ENCODE assay signal across 8 cellular contexts in the genomic region with DNA sequence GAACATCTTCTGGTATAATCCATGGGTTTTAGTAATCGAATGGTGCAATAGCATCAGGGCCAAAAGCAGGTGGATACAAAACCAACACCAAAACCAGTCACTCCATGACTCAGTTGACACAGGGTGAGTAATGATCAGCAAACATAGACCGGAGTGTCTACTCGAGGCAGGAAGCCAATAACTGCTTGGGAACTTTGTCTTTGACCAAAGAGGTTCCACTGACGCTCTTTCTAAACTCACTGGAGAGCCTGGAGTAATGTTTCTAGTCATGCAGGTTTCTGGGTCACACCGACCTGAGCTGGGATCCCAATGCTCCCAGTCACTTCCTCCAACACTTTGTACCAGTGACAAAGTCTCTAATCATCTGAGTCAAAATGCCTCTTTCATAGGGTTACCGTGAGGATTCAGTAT. TPM values are rescaled to one million over a fixed set of nuclear protein-coding genes. Genes with fewer than 3 reads are reported as not detected.
DNase-seq lines count a peak whose midpoint lies in the region; ATAC-seq and TF ChIP-seq lines count a peak whose summit lies in the region.

No MANE protein-coding gene starts in this region.

- peak; percentile 19 for DNase-seq in activated naive CD4-positive, alpha-beta T cell treated with anti-CD3 and anti-CD28 coated beads for 36 hours
- DNase-seq in activated naive CD4-positive, alpha-beta T cell (lab: John Stamatoyannopoulos, UW), result no peak
- DNase-seq in activated T-helper 1 cell treated with anti-CD3 and anti-CD28 coated beads, Interleukin-12 subunit alpha, Interleukin-12 subunit beta, Interleukin-2, Interleukin-4 antibody, amounts not matched to agents 30 ng/mL and 10 ng/mL and 1 ng/mL, durations not matched to agents 14 hours and 24 hours and 36 hours (ENCODE audit: low spot score), result no peak
- peak; percentile 43 for DNase-seq in stimulated activated CD4-positive, alpha-beta T cell treated with anti-CD3 and anti-CD28 coated beads, Interleukin-4, amount 100 ng/mL, for 24 hours
- DNase-seq in gastrocnemius medialis (no peak), NCI-H1417 treated with DMSO at 0.1 percent for 48 hours (lab: John Stamatoyannopoulos, UW) (no peak), SKM-1 treated with dmso at 0.1 percent for 144 hours (lab: John Stamatoyannopoulos, UW; ENCODE audit: unreplicated experiment) (no peak)

- H3K9me3 ChIP-seq in gastrocnemius medialis, result no peaks in the 10 kb centered on the region

- in situ Hi-C loops in gastrocnemius medialis (cut with MboI; ENCODE audit: low sequenced_read_pairs in 4 of 4), result no loop called here

- intact Hi-C loops in activated naive CD4-positive, alpha-beta T cell treated with anti-CD3 and anti-CD28 coated beads for 36 hours (cut with micrococcal nuclease), result no loop called here
- intact Hi-C loops in activated T-helper 1 cell treated with anti-CD3 and anti-CD28 coated beads, Interleukin-12 subunit alpha, Interleukin-12 subunit beta, Interleukin-2, Interleukin-4 antibody, amounts not matched to agents 30 ng/mL and 10 ng/mL and 1 ng/mL, durations not matched to agents 14 hours and 24 hours and 36 hours (cut with micrococcal nuclease), result loop anchor here (2.0 to 5.0 kb wide), 2 partner anchors 22 to 35 kb away; no protein-coding TSS in a partner anchor
- intact Hi-C loops in gastrocnemius medialis (cut with DNase I; ENCODE audit: low total_unique reads), result no loop called here

- no peak overlapping the region for H3K27ac Mint-ChIP-seq in activated naive CD4-positive, alpha-beta T cell treated with anti-CD3 and anti-CD28 coated beads for 36 hours
- peak overlapping the region; percentile 47 for H3K27ac Mint-ChIP-seq in activated T-helper 1 cell treated with anti-CD3 and anti-CD28 coated beads, Interleukin-12 subunit alpha, Interleukin-12 subunit beta, Interleukin-2, Interleukin-4 antibody, amounts not matched to agents 30 ng/mL and 10 ng/mL and 1 ng/mL, durations not matched to agents 14 hours and 24 hours and 36 hours

- peaks cover 22% of the 10 kb centered on the region for H3K36me3 Mint-ChIP-seq in activated naive CD4-positive, alpha-beta T cell treated with anti-CD3 and anti-CD28 coated beads for 36 hours (ENCODE audit: low read depth)
- H3K36me3 Mint-ChIP-seq in activated T-helper 1 cell treated with anti-CD3 and anti-CD28 coated beads, Interleukin-12 subunit alpha, Interleukin-12 subunit beta, Interleukin-2, Interleukin-4 antibody, amounts not matched to agents 30 ng/mL and 10 ng/mL and 1 ng/mL, durations not matched to agents 14 hours and 24 hours and 36 hours (ENCODE audit: low read depth), result peaks cover 15% of the 10 kb centered on the region

- H3K4me3 ChIP-seq in gastrocnemius medialis, result no peak overlapping the region

- H3K27me3 ChIP-seq in gastrocnemius medialis, result no peaks in the 10 kb centered on the region

- H3K4me1 Mint-ChIP-seq in activated naive CD4-positive, alpha-beta T cell treated with anti-CD3 and anti-CD28 coated beads for 36 hours (ENCODE audit: low read depth), result peaks cover 4% of the 10 kb centered on the region
- peaks cover 17% of the 10 kb centered on the region for H3K4me1 Mint-ChIP-seq in activated T-helper 1 cell treated with anti-CD3 and anti-CD28 coated beads, Interleukin-12 subunit alpha, Interleukin-12 subunit beta, Interleukin-2, Interleukin-4 antibody, amounts not matched to agents 30 ng/mL and 10 ng/mL and 1 ng/mL, durations not matched to agents 14 hours and 24 hours and 36 hours (ENCODE audit: low read depth)

- no peak for TF ChIP-seq POLR2A in gastrocnemius medialis (IDR thresholded peaks at IDR 0.05)

- no peak overlapping the region for H3K4me3 Mint-ChIP-seq in activated naive CD4-positive, alpha-beta T cell treated with anti-CD3 and anti-CD28 coated beads for 36 hours
- H3K4me3 Mint-ChIP-seq in activated T-helper 1 cell treated with anti-CD3 and anti-CD28 coated beads, Interleukin-12 subunit alpha, Interleukin-12 subunit beta, Interleukin-2, Interleukin-4 antibody, amounts not matched to agents 30 ng/mL and 10 ng/mL and 1 ng/mL, durations not matched to agents 14 hours and 24 hours and 36 hours, result no peak overlapping the region

- no peaks in the 10 kb centered on the region for H3K36me3 ChIP-seq in gastrocnemius medialis

- no peak overlapping the region for H3K27ac ChIP-seq in gastrocnemius medialis

- ATAC-seq in HG03097 (IDR thresholded peaks at IDR 0.05; ENCODE audit: low FRiP score, unreplicated experiment) (peak; percentile 58), gastrocnemius medialis (no peak)

- no peaks in the 10 kb centered on the region for H3K27me3 Mint-ChIP-seq in activated naive CD4-positive, alpha-beta T cell treated with anti-CD3 and anti-CD28 coated beads for 36 hours (ENCODE audit: low read depth)
- no peaks in the 10 kb centered on the region for H3K27me3 Mint-ChIP-seq in activated T-helper 1 cell treated with anti-CD3 and anti-CD28 coated beads, Interleukin-12 subunit alpha, Interleukin-12 subunit beta, Interleukin-2, Interleukin-4 antibody, amounts not matched to agents 30 ng/mL and 10 ng/mL and 1 ng/mL, durations not matched to agents 14 hours and 24 hours and 36 hours (ENCODE audit: insufficient read depth)

- CTCF ChIA-PET in activated naive CD4-positive, alpha-beta T cell treated with anti-CD3 and anti-CD28 coated beads for 36 hours (lab: Charles Lee), result no interaction called here

- no peaks in the 10 kb centered on the region for H3K4me1 ChIP-seq in gastrocnemius medialis

- peaks cover 5% of the 10 kb centered on the region for H3K9me3 Mint-ChIP-seq in activated naive CD4-positive, alpha-beta T cell treated with anti-CD3 and anti-CD28 coated beads for 36 hours
- peaks cover 18% of the 10 kb centered on the region for H3K9me3 Mint-ChIP-seq in activated T-helper 1 cell treated with anti-CD3 and anti-CD28 coated beads, Interleukin-12 subunit alpha, Interleukin-12 subunit beta, Interleukin-2, Interleukin-4 antibody, amounts not matched to agents 30 ng/mL and 10 ng/mL and 1 ng/mL, durations not matched to agents 14 hours and 24 hours and 36 hours

- TF ChIP-seq CTCF in gastrocnemius medialis (IDR thresholded peaks at IDR 0.05 in 4 of 5, conservative IDR thresholded peaks at IDR 0.05 in 1 of 5), result no peak

RNA-seq across cellular contexts. Expression of a gene that starts 30.9 kb away (rescaled TPM):
- total RNA-seq in activated naive CD4-positive, alpha-beta T cell treated with anti-CD3 and anti-CD28 coated beads for 36 hours, result 1 to 10 TPM; 3.1 to 3.9 TPM
- total RNA-seq in activated T-helper 1 cell treated with anti-CD3 and anti-CD28 coated beads, Interleukin-12 subunit alpha, Interleukin-12 subunit beta, Interleukin-2, Interleukin-4 antibody, amounts not matched to agents 30 ng/mL and 10 ng/mL and 1 ng/mL, durations not matched to agents 14 hours and 24 hours and 36 hours, result 9.2 and 10.1 TPM in 2 replicates
- under 1 TPM in 2 of 4 donors, not detected in 2; 0.36 to 0.40 TPM for total RNA-seq in gastrocnemius medialis

Comparison
In these comparisons a context has a peak if more than half of its experiments do, and no peak if none do; other contexts are left out.
1. DNase-seq: peak in activated naive CD4-positive, alpha-beta T cell treated with anti-CD3 and anti-CD28 coated beads for 36 hours (single experiment) and stimulated activated CD4-positive, alpha-beta T cell treated with anti-CD3 and anti-CD28 coated beads, Interleukin-4, amount 100 ng/mL, for 24 hours (single experiment); none in activated naive CD4-positive, alpha-beta T cell (0 of 4), activated T-helper 1 cell treated with anti-CD3 and anti-CD28 coated beads, Interleukin-12 subunit alpha, Interleukin-12 subunit beta, Interleukin-2, Interleukin-4 antibody, amounts not matched to agents 30 ng/mL and 10 ng/mL and 1 ng/mL, durations not matched to agents 14 hours and 24 hours and 36 hours (single experiment), gastrocnemius medialis (0 of 2), NCI-H1417 treated with DMSO at 0.1 percent for 48 hours (single experiment) and SKM-1 treated with dmso at 0.1 percent for 144 hours (single experiment).